ENCODE assay signal across 9 cellular contexts in the genomic region with DNA sequence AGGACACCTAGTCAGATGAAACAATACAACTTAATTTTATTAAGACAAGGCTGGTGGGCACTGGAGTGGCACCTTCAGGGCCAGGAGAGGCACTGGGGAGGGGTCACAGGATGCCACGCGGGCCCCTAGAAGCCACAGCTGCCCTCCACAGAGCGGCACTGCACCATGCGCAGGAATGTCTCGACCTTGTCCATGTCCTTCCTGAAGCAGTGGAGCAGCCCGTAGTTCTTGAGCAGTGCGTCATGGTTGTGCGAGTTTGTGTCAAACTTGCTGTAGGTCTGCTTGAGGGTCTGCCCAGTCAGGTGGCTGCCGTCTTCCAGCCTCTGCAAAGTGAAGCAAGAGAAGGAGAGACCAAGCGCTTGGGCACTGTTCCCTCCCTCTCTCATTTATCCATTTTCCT. TPM values are rescaled to one million over a fixed set of nuclear protein-coding genes. Genes with fewer than 3 reads are reported as not detected.
"Had no signal": no experiment of that assay in that cellular context is flagged by ENCODE, and none has a peak within 500 bp of the region (broad histone marks: within the 10 kb centered on the region; RNA-seq: fewer than 3 reads in every experiment).

No MANE protein-coding gene starts in this region.

RNA-seq across cellular contexts. Expression of a gene that starts 1.5 kb away (rescaled TPM):
- total RNA-seq: LHCN-M2, MCF 10A, NCI-H460, OCI-LY7, PC-9, Right ventricle myocardium inferior, RPMI7951, SJCRH30, SK-MEL-5 had no signal

RNA-seq across cellular contexts. Expression of a gene that starts 9.1 kb away (rescaled TPM):
- total RNA-seq: LHCN-M2, MCF 10A, NCI-H460, PC-9, Right ventricle myocardium inferior, RPMI7951, SJCRH30, SK-MEL-5 had no signal

RNA-seq across cellular contexts. Expression of a gene that starts 13.2 kb away (rescaled TPM):
- total RNA-seq: LHCN-M2, MCF 10A, NCI-H460, OCI-LY7, PC-9, Right ventricle myocardium inferior, RPMI7951, SJCRH30, SK-MEL-5 had no signal

RNA-seq across cellular contexts. Expression of a gene that starts 22.5 kb away (rescaled TPM):
- total RNA-seq: LHCN-M2, MCF 10A, NCI-H460, PC-9, RPMI7951 had no signal

RNA-seq across cellular contexts. Expression of a gene that starts 27.8 kb away (rescaled TPM):
- total RNA-seq: LHCN-M2, MCF 10A, NCI-H460, OCI-LY7, PC-9, Right ventricle myocardium inferior, RPMI7951, SJCRH30, SK-MEL-5 had no signal
